In genomic region chr4:111475001-111475400, GRCh38 we compare ENCODE assay signal across 8 cellular contexts.
DNase-seq lines count a peak whose midpoint lies in the region; TF ChIP-seq lines count a peak whose summit lies in the region.

No MANE protein-coding gene starts in this region.

- no peak overlapping the region for H2BK15ac ChIP-seq in H9 (ENCODE audit: low read depth, low read length)

- no peaks in the 10 kb centered on the region for H4K20me1 ChIP-seq in H9 (ENCODE audit: control insufficient read depth, insufficient read depth, insufficient read length)

- no peak overlapping the region for H3K4ac ChIP-seq in H9 (ENCODE audit: low read depth, low read length)

- WGBS in H9 (ENCODE audit: extremely low coverage, insufficient read length, low lambda C conversion rate) = no CpG with 5 or more reads among the region's 5 CpGs
- WGBS in spleen, 5 donors = 19 to 29% (median 25%) methylated on average over 5 of the region's 5 CpGs

- H3K56ac ChIP-seq in H9 (ENCODE audit: insufficient read length, low read depth, low read length) = no peak overlapping the region

- H3K27ac Mint-ChIP-seq in H9 = no peak overlapping the region

- no peak overlapping the region for H3K18ac ChIP-seq in H9 (ENCODE audit: insufficient read length, low read depth, low read length)

- H2AFZ ChIP-seq in H9 (ENCODE audit: low read length) = no peak overlapping the region

- no peak overlapping the region for H2BK12ac ChIP-seq in H9 (ENCODE audit: insufficient read length, low read depth, low read length)

- H2AK5ac ChIP-seq in H9 (ENCODE audit: insufficient read length, low read length) = no peak overlapping the region

- H3K9ac ChIP-seq in H9 (ENCODE audit: extremely low read depth, insufficient read length, low read length) = no peak overlapping the region

- H3K4me3 Mint-ChIP-seq in H9 = no peak overlapping the region

- no peaks in the 10 kb centered on the region for H3K36me3 ChIP-seq in WERI-Rb-1
- H3K36me3 ChIP-seq in spleen = no peaks in the 10 kb centered on the region

- H4K8ac ChIP-seq in H9 (replicated peaks; ENCODE audit: insufficient read length, low read depth, low read length) = no peak overlapping the region

- no peaks in the 10 kb centered on the region for H3K79me2 ChIP-seq in H9 (ENCODE audit: insufficient read depth, low read length)

- H3K79me1 ChIP-seq in H9 (ENCODE audit: insufficient read depth, low read depth, low read length, poor library complexity, severe bottlenecking) = no peaks in the 10 kb centered on the region

- no peak overlapping the region for H4K91ac ChIP-seq in H9 (ENCODE audit: insufficient read length, low read depth, low read length)

- H3K23ac ChIP-seq in H9 (ENCODE audit: insufficient read length, low read depth, low read length) = no peak overlapping the region

- H3K4me1 ChIP-seq in H9 (ENCODE audit: insufficient read depth, low read length) (no peaks in the 10 kb centered on the region), spleen (no peaks in the 10 kb centered on the region)

- no peaks in the 10 kb centered on the region for H3K9me3 Mint-ChIP-seq in H9

- no peak overlapping the region for H3T11ph ChIP-seq in H9 (ENCODE audit: low read length)

- no peak overlapping the region for H3K4me3 ChIP-seq in AG04449 (ENCODE audit: low read depth, low read length)
- no peak overlapping the region for H3K4me3 ChIP-seq in WERI-Rb-1 (ENCODE audit: low read depth, low read length)
- H3K4me3 ChIP-seq in spleen = no peak overlapping the region

- TF ChIP-seq POLR2A in spleen (IDR thresholded peaks at IDR 0.05) = no peak

- H3K4me1 Mint-ChIP-seq in H9 = no peaks in the 10 kb centered on the region

- H2BK120ac ChIP-seq in H9 (ENCODE audit: low read depth, low read length, poor library complexity, severe bottlenecking) = no peak overlapping the region

- DNase-seq in AG04449 (ENCODE audit: low read depth, low spot score) (no peak), H9 (peak; percentile 66), WERI-Rb-1 (peak; percentile 42), islet precursor cell (peak; percentile 78), T-helper 9 cell (no peak), spleen (no peak)
- DNase-seq in stimulated activated naive CD4-positive, alpha-beta T cell treated with Interleukin-2 at 50 U/mL for 16 hours (lab: John Stamatoyannopoulos, UW) = no peak
- no peak for DNase-seq in stimulated activated CD4-positive, alpha-beta T cell treated with anti-CD3 and anti-CD28 coated beads, Interleukin-4, amount 100 ng/mL, for 24 hours

- no peaks in the 10 kb centered on the region for H3K23me2 ChIP-seq in H9 (ENCODE audit: insufficient read length, low read depth, low read length, poor library complexity, severe bottlenecking)

- no peaks in the 10 kb centered on the region for H3K27me3 Mint-ChIP-seq in H9 (ENCODE audit: low read depth)

- TF ChIP-seq CTCF in AG04449 (IDR thresholded peaks at IDR 0.05; ENCODE audit: insufficient read depth, low read length, missing control alignments) = peak; percentile 30
- peak; percentile 81 for TF ChIP-seq CTCF in H9 (conservative IDR thresholded peaks at IDR 0.05)
- TF ChIP-seq CTCF in WERI-Rb-1 (IDR thresholded peaks at IDR 0.05; ENCODE audit: low read depth, low read length) = peak; percentile 66
- TF ChIP-seq CTCF in spleen (IDR thresholded peaks at IDR 0.05 in 8 of 11, conservative IDR thresholded peaks at IDR 0.05 in 3 of 11) = no peak

- H3K27me3 ChIP-seq in H9 (ENCODE audit: insufficient read depth, low read length) = no peaks in the 10 kb centered on the region
- peaks cover 9% of the 10 kb centered on the region for H3K27me3 ChIP-seq in WERI-Rb-1 (ENCODE audit: insufficient read depth, low read depth, severe bottlenecking)
- H3K27me3 ChIP-seq in spleen (replicated peaks in 1 of 7) = no peaks in the 10 kb centered on the region

- intact Hi-C loops in spleen (cut with DNase I; ENCODE audit: low total_unique reads) = no loop called here

- POLR2A ChIA-PET in AG04449 (lab: Yijun Ruan, JAX) = no interaction called here

- H3K36me3 Mint-ChIP-seq in H9 (ENCODE audit: insufficient read depth in 1 of 3, low read depth in 3 of 3) = no peaks in the 10 kb centered on the region

- H3K4me2 ChIP-seq in H9 (ENCODE audit: insufficient read depth, insufficient read length, low read length) = no peak overlapping the region

- H4K5ac ChIP-seq in H9 (ENCODE audit: insufficient read length, low read depth, low read length) = no peak overlapping the region

- no peak overlapping the region for H2BK5ac ChIP-seq in H9 (ENCODE audit: insufficient read length, low read length)

- H3K27ac ChIP-seq in H9 (ENCODE audit: insufficient read length, low read depth, low read length) (no peak overlapping the region), WERI-Rb-1 (no peak overlapping the region), spleen (no peak overlapping the region)

- H2BK20ac ChIP-seq in H9 (ENCODE audit: low read depth, low read length, poor library complexity, severe bottlenecking) = no peak overlapping the region

- no peak overlapping the region for H3K14ac ChIP-seq in H9 (ENCODE audit: insufficient read depth, low read length)

- H3K9me3 ChIP-seq in H9 (ENCODE audit: control insufficient read depth, low read depth, low read length) (no peaks in the 10 kb centered on the region), WERI-Rb-1 (ENCODE audit: severe bottlenecking) (no peaks in the 10 kb centered on the region), spleen (peaks cover 0 to 2% (median 0%) of the 10 kb centered on the region in 8 donors)

- CTCF ChIA-PET in AG04449 (lab: Yijun Ruan, JAX) = interaction anchor here (2.1 kb wide), 1 partner anchor 10 kb away, joined by 9 read pairs; no protein-coding TSS in a partner anchor

Comparison
In these comparisons a context has a peak if more than half of its experiments do, and no peak if none do; other contexts are left out.
1. DNase-seq: peak in H9 (single experiment), WERI-Rb-1 (single experiment) and islet precursor cell (single experiment); none in AG04449 (single experiment), T-helper 9 cell (single experiment), stimulated activated naive CD4-positive, alpha-beta T cell treated with Interleukin-2 at 50 U/mL for 16 hours (single experiment), stimulated activated CD4-positive, alpha-beta T cell treated with anti-CD3 and anti-CD28 coated beads, Interleukin-4, amount 100 ng/mL, for 24 hours (single experiment) and spleen (single experiment).
2. CTCF ChIP-seq: peak in AG04449 (single experiment), H9 (single experiment) and WERI-Rb-1 (single experiment); none in spleen (0 of 11).